11 cellular contexts compared by ENCODE assay signal in the genomic region with DNA sequence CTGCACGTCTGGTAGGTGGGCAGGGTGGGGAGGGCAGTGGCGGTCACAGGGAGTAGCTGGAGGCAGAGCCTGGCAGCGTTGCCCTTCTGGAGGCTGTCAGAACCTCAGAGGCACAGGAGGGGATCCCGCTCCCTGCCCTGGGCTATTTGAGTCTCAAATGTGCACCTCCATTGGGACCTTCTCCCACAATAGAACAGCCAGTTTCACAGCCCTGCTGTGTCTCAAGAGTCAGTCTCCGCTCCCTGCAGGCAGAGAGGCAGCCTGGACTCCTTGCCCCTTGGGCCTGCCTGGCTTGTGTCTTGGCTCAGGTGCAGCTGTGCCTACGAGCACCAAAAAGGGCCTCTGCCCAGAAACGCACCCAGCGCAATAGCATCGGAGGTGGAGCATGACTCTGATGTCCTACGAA. TPM values are rescaled to one million over a fixed set of nuclear protein-coding genes. Genes with fewer than 3 reads are reported as not detected.
A peak's percentile ranks its signal among the peaks of the same experiment; 100 is the strongest.
DNase-seq lines count a peak whose midpoint lies in the region; ATAC-seq, FAIRE-seq and TF ChIP-seq lines count a peak whose summit lies in the region.
"Had no signal": no experiment of that assay in that cellular context is flagged by ENCODE, and none has a peak within 500 bp of the region (broad histone marks: within the 10 kb centered on the region; RNA-seq: fewer than 3 reads in every experiment).

No MANE protein-coding gene starts in this region.

- H3F3A ChIP-seq in GM23338 (replicated peaks; ENCODE audit: low read depth) (no peaks in the 10 kb centered on the region), smooth muscle cell (ENCODE audit: low read depth) (no peaks in the 10 kb centered on the region)

- ATAC-seq in GM23338: no peak
- no peak for ATAC-seq in activated CD8-positive, alpha-beta T cell treated with anti-CD3 and anti-CD28 coated beads, Interleukin-2, amount 10 ng/mL, durations not matched to agents 7 days and 5 days
- ATAC-seq in HG03520 (IDR thresholded peaks at IDR 0.05; ENCODE audit: unreplicated experiment): no peak

- no peaks in the 10 kb centered on the region for H3K9me3 Mint-ChIP-seq in GM23338
- no peaks in the 10 kb centered on the region for H3K9me3 Mint-ChIP-seq in activated CD8-positive, alpha-beta T cell treated with anti-CD3 and anti-CD28 coated beads, Interleukin-2, amount 10 ng/mL, durations not matched to agents 7 days and 5 days (ENCODE audit: insufficient read depth)

- no peak for FAIRE-seq in keratinocyte (lab: Jason Lieb, UNC)

- H3K79me2 ChIP-seq in GM23338 (replicated peaks; ENCODE audit: insufficient read depth) (no peaks in the 10 kb centered on the region), keratinocyte (ENCODE audit: control insufficient read depth, insufficient read depth, low read length) (no peaks in the 10 kb centered on the region), smooth muscle cell (ENCODE audit: low read depth) (no peaks in the 10 kb centered on the region)

- peak overlapping the region; percentile 76; the same call in 1 of the 2 replicates for H3K4me2 ChIP-seq in GM23338
- H3K4me2 ChIP-seq in keratinocyte (ENCODE audit: control insufficient read depth, extremely low read depth, insufficient read depth, low read depth, low read length): peak overlapping the region; percentile 41
- peak overlapping the region; percentile 94 for H3K4me2 ChIP-seq in smooth muscle cell

- H3K36me3 Mint-ChIP-seq in GM23338 (ENCODE audit: low read depth): no peaks in the 10 kb centered on the region
- peaks cover 7% of the 10 kb centered on the region for H3K36me3 Mint-ChIP-seq in activated CD8-positive, alpha-beta T cell treated with anti-CD3 and anti-CD28 coated beads, Interleukin-2, amount 10 ng/mL, durations not matched to agents 7 days and 5 days (ENCODE audit: low read depth)

- POLR2A ChIA-PET in activated CD8-positive, alpha-beta T cell treated with anti-CD3 and anti-CD28 coated beads, Interleukin-2, amount 10 ng/mL, durations not matched to agents 7 days and 5 days (lab: Charles Lee): interaction anchor here (0.5 to 1.0 kb wide), 2 partner anchors 57 to 68 kb away, joined by 3 to 5 read pairs; no protein-coding TSS in a partner anchor

- H3K9ac ChIP-seq in keratinocyte (ENCODE audit: control insufficient read depth, extremely low read depth, insufficient read depth, low read length) (no peak overlapping the region), smooth muscle cell (ENCODE audit: low read depth) (no peak overlapping the region)

- H3K27ac ChIP-seq in GM23338 (ENCODE audit: low read depth) (no peak overlapping the region), keratinocyte (ENCODE audit: control insufficient read depth, insufficient read depth, low read length) (no peak overlapping the region), smooth muscle cell (ENCODE audit: low read depth) (no peak overlapping the region)

- peaks cover 29% of the 10 kb centered on the region for H3K27me3 ChIP-seq in GM23338 (ENCODE audit: insufficient read depth)
- H3K27me3 ChIP-seq in keratinocyte (ENCODE audit: control insufficient read depth, extremely low read depth, insufficient read depth, low read length): no peaks in the 10 kb centered on the region
- H3K27me3 ChIP-seq in smooth muscle cell (ENCODE audit: low read depth): no peaks in the 10 kb centered on the region

- peaks cover 42% of the 10 kb centered on the region for H3K27me3 Mint-ChIP-seq in GM23338 (ENCODE audit: insufficient read depth, low read depth, poor library complexity)
- H3K27me3 Mint-ChIP-seq in activated CD8-positive, alpha-beta T cell treated with anti-CD3 and anti-CD28 coated beads, Interleukin-2, amount 10 ng/mL, durations not matched to agents 7 days and 5 days (ENCODE audit: low read depth): peaks cover 29% of the 10 kb centered on the region

- TF ChIP-seq CTCF in GM23338 (conservative IDR thresholded peaks at IDR 0.05; ENCODE audit: low read depth in 2 of 2): no peak
- TF ChIP-seq CTCF in keratinocyte (optimal IDR thresholded peaks at IDR 0.05 in 1 of 3, IDR thresholded peaks at IDR 0.05 in 1 of 3, conservative IDR thresholded peaks at IDR 0.05 in 1 of 3; ENCODE audit: extremely low read depth in 1 of 3, insufficient read depth in 2 of 3, low read length in 3 of 3): no peak
- TF ChIP-seq CTCF in smooth muscle cell (IDR thresholded peaks at IDR 0.05; ENCODE audit: borderline replicate concordance, insufficient read depth, poor library complexity, severe bottlenecking): no peak

- 84% methylated on average over 8 of the region's 10 CpGs for WGBS in smooth muscle cell (ENCODE audit: low lambda C conversion rate)

- no peak for TF ChIP-seq POLR2A in erythroblast (IDR thresholded peaks at IDR 0.05; ENCODE audit: low read length)

- dilution Hi-C loops in keratinocyte (cut with MboI; ENCODE audit: extremely low pct_ligation_motif_present, low sequenced_read_pairs): no loop called here

- CTCF ChIA-PET in activated CD8-positive, alpha-beta T cell treated with anti-CD3 and anti-CD28 coated beads, Interleukin-2, amount 10 ng/mL, durations not matched to agents 7 days and 5 days (lab: Charles Lee): no interaction called here

- no peaks in the 10 kb centered on the region for H3K9me1 ChIP-seq in keratinocyte (ENCODE audit: control insufficient read depth, extremely low read depth, insufficient read depth, low read length)

- H4K20me1 ChIP-seq in GM23338 (replicated peaks; ENCODE audit: insufficient read depth) (no peaks in the 10 kb centered on the region), keratinocyte (ENCODE audit: control insufficient read depth, extremely low read depth, insufficient read depth, low read length) (no peaks in the 10 kb centered on the region), smooth muscle cell (ENCODE audit: low read depth) (peaks cover 4% of the 10 kb centered on the region)

- H3K36me3 ChIP-seq in GM23338 (ENCODE audit: insufficient read depth) (no peaks in the 10 kb centered on the region), keratinocyte (ENCODE audit: control insufficient read depth in 2 of 2, extremely low read depth in 1 of 2, insufficient read depth in 2 of 2, low read length in 2 of 2) (peaks cover 1 to 5% of the 10 kb centered on the region in 2 experiments), smooth muscle cell (ENCODE audit: low read depth) (no peaks in the 10 kb centered on the region)

- no peak overlapping the region for H3K27ac Mint-ChIP-seq in GM23338
- H3K27ac Mint-ChIP-seq in activated CD8-positive, alpha-beta T cell treated with anti-CD3 and anti-CD28 coated beads, Interleukin-2, amount 10 ng/mL, durations not matched to agents 7 days and 5 days: no peak overlapping the region

- DNase-seq in GM23338 (ENCODE audit: low spot score) (no peak), keratinocyte (ENCODE audit: low read depth, low spot score) (no peak), smooth muscle cell (lab: John Stamatoyannopoulos, UW; ENCODE audit: unreplicated experiment) (no peak), NCI-H524 treated with DMSO at 0.1 percent for 48 hours (lab: John Stamatoyannopoulos, UW) (no peak), SK-N-DZ (ENCODE audit: low spot score) (no peak), erythroblast (lab: John Stamatoyannopoulos, UW) (no peak)
- DNase-seq in activated CD8-positive, alpha-beta T cell treated with anti-CD3 and anti-CD28 coated beads, Interleukin-2, amount 10 ng/mL, durations not matched to agents 7 days and 5 days: peak; percentile 19
- DNase-seq: NCI-H1436 treated with DMSO at 0.1 percent for 48 hours; stimulated activated CD8-positive, alpha-beta memory T cell treated with anti-CD3 and anti-CD28 coated beads, Interleukin-4, amount 100 ng/mL, for 48 hours; T-helper 9 cell had no signal

- peak overlapping the region; percentile 88 for H2AFZ ChIP-seq in GM23338
- H2AFZ ChIP-seq in keratinocyte (ENCODE audit: control insufficient read depth, low read length): no peak overlapping the region
- H2AFZ ChIP-seq in smooth muscle cell (ENCODE audit: low read depth): no peak overlapping the region

- H3K4me1 ChIP-seq in GM23338 (ENCODE audit: insufficient read depth): peaks cover 6% of the 10 kb centered on the region; the same call in 1 of the 2 replicates
- H3K4me1 ChIP-seq in keratinocyte (ENCODE audit: control insufficient read depth, extremely low read depth, insufficient read depth, low read length): peaks cover 12% of the 10 kb centered on the region
- H3K4me1 ChIP-seq in smooth muscle cell (ENCODE audit: low read depth): peaks cover 16% of the 10 kb centered on the region

- no peaks in the 10 kb centered on the region for H3K9me3 ChIP-seq in keratinocyte (ENCODE audit: control insufficient read depth, low read depth, low read length)
- no peaks in the 10 kb centered on the region for H3K9me3 ChIP-seq in smooth muscle cell (replicated peaks; ENCODE audit: low read depth)

- H3K4me3 ChIP-seq in GM23338: peak overlapping the region; percentile 64
- no peak overlapping the region for H3K4me3 ChIP-seq in keratinocyte (ENCODE audit: control insufficient read depth in 2 of 3, extremely low read depth in 1 of 3, insufficient read depth in 2 of 3, low read depth in 1 of 3, low read length in 3 of 3)
- H3K4me3 ChIP-seq in smooth muscle cell: peak overlapping the region; percentile 52

- peaks cover 3% of the 10 kb centered on the region; the same call in 2 of the 3 replicates for H3K4me1 Mint-ChIP-seq in GM23338
- peaks cover 32% of the 10 kb centered on the region for H3K4me1 Mint-ChIP-seq in activated CD8-positive, alpha-beta T cell treated with anti-CD3 and anti-CD28 coated beads, Interleukin-2, amount 10 ng/mL, durations not matched to agents 7 days and 5 days (ENCODE audit: low read depth)

- H3K9me2 ChIP-seq in GM23338 (ENCODE audit: insufficient read depth): no peaks in the 10 kb centered on the region

- peak overlapping the region; percentile 68 for H3K4me3 Mint-ChIP-seq in GM23338
- H3K4me3 Mint-ChIP-seq in activated CD8-positive, alpha-beta T cell treated with anti-CD3 and anti-CD28 coated beads, Interleukin-2, amount 10 ng/mL, durations not matched to agents 7 days and 5 days: no peak overlapping the region

RNA-seq across cellular contexts. Expression of gene FAM168B, which starts 57.4 kb away (rescaled TPM):
- 70.5 and 76.8 TPM in 2 replicates for total RNA-seq in GM23338 (2014; rRNA removed; shearing (Covaris generic))
- 18.8 and 19.1 TPM in 2 replicates for polyA plus RNA-seq in GM23338 (2016; fragmentation: Nextera tagmentation; extraction: Ambion mirVana)
- total RNA-seq in activated CD8-positive, alpha-beta T cell treated with anti-CD3 and anti-CD28 coated beads, Interleukin-2, amount 10 ng/mL, durations not matched to agents 7 days and 5 days: 10 to 100 TPM; 50.8 to 51.8 TPM
- 50.8 to 88.4 TPM (median 63.6 TPM) in 3 replicates for polyA plus RNA-seq in keratinocyte
- 17.4 TPM for polyA plus RNA-seq in keratinocyte (2011; ENCODE audit: low read depth)
- 66.2 and 78.5 TPM in 2 replicates for polyA plus RNA-seq in keratinocyte (2011; cell fraction: cytosol; rRNA removed)
- 75.3 and 96.1 TPM in 2 replicates for polyA plus RNA-seq in keratinocyte (2011; cell fraction: nucleus; rRNA removed)
- polyA plus RNA-seq in keratinocyte (2012; ENCODE audit: low replicate concordance): 38.7 and 63.1 TPM in 2 replicates
- 83.0 to 191 TPM (median 115 TPM) in 3 replicates for polyA minus RNA-seq in keratinocyte
- 111 TPM for polyA minus RNA-seq in keratinocyte (2011; cell fraction: cytosol; rRNA and poly(A)+ RNA removed)
- polyA minus RNA-seq in keratinocyte (2011; cell fraction: nucleus; rRNA and poly(A)+ RNA removed): 46.8 and 59.2 TPM in 2 replicates
- 113 and 117 TPM in 2 replicates for total RNA-seq in smooth muscle cell
- polyA plus RNA-seq in smooth muscle cell: 46.6 and 54.1 TPM in 2 replicates
- 120 and 144 TPM in 2 replicates for polyA plus RNA-seq in SK-N-DZ (2014; cell fraction: cytosol; rRNA removed)
- 74.9 and 80.1 TPM in 2 replicates for polyA plus RNA-seq in SK-N-DZ (2014; cell fraction: nucleus; rRNA removed)

Comparison
In these comparisons a context has a peak if more than half of its experiments do, and no peak if none do; other contexts are left out.
1. H3K4me2 ChIP-seq: peak in every context shown above with its lines; median percentile 94 in smooth muscle cell; 76 in GM23338; 41 in keratinocyte.
2. H3K4me3 ChIP-seq: peak in GM23338 (single experiment) and smooth muscle cell (single experiment); none in keratinocyte (0 of 3).